10 cellular contexts compared by ENCODE assay signal in the genomic region with DNA sequence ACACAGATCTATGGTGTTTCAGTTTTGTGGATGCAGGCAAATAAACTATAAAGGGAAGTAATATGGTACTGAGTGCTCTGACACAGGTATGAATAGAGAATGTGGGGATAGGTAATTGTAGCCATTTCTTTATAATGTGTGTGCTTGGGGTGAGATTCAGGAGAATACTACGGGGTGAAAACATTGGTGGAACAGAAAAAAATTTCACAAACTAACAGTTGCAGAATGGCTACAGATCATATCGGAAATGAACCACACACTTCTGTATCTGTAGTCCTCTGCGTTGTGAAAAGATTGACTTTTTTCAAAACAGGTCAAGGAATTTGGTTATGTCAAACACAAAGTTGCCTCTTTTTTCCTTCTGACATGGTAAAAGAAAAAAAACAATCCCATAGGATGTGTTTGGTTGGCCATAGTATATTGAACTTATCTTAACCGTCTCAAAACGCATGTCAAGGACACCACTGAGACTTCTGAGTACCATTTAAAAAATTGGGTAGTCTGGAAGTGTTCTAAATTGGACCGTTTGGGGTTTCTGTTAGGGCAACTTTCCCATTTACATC. TPM values are rescaled to one million over a fixed set of nuclear protein-coding genes. Genes with fewer than 3 reads are reported as not detected.
DNase-seq lines count a peak whose midpoint lies in the region; ATAC-seq and TF ChIP-seq lines count a peak whose summit lies in the region.
"Had no signal": no experiment of that assay in that cellular context is flagged by ENCODE, and none has a peak within 500 bp of the region (broad histone marks: within the 10 kb centered on the region; RNA-seq: fewer than 3 reads in every experiment).

No MANE protein-coding gene starts in this region.

- DNase-seq in activated CD4-positive, alpha-beta T cell treated with anti-CD3 and anti-CD28 coated beads, Interleukin-2, amount 10 ng/mL, durations not matched to agents 24 days and 14 days = no peak
- no peak for DNase-seq in activated CD4-positive, alpha-beta T cell treated with anti-CD3 and anti-CD28 coated beads, Interleukin-2, amount 50 U/mL, for 48 hours
- DNase-seq in globus pallidus (ENCODE audit: low spot score) (peak; percentile 19), NOMO-1 treated with DMSO at 0.1 percent for 48 hours (lab: John Stamatoyannopoulos, UW; ENCODE audit: unreplicated experiment) (no peak), activated gamma-delta T cell (lab: John Stamatoyannopoulos, UW) (no peak)
- DNase-seq in stimulated activated effector memory CD8-positive, alpha-beta T cell treated with anti-CD3 and anti-CD28 coated beads, Interleukin-12 subunit alpha, Interleukin-12 subunit beta, amount 100 ng/mL, for 72 hours (ENCODE audit: low spot score in 2 of 2) = no peak
- DNase-seq: effector CD4-positive, alpha-beta T cell; NCI-H2081 treated with DMSO at 0.1 percent for 48 hours had no signal

- no peak overlapping the region for H3K4me3 ChIP-seq in SU-DHL-6 (ENCODE audit: insufficient read depth, low read length, poor library complexity, severe bottlenecking)

- no peak overlapping the region for H3K27ac ChIP-seq in SU-DHL-6 (ENCODE audit: low read depth, low read length)

- no peaks in the 10 kb centered on the region for H3K9me3 ChIP-seq in SU-DHL-6 (ENCODE audit: insufficient read depth, low read length)

- no peaks in the 10 kb centered on the region for H3K9me2 ChIP-seq in SU-DHL-6 (replicated peaks; ENCODE audit: insufficient read depth, low read length)

- no peaks in the 10 kb centered on the region for H3K27me3 ChIP-seq in SU-DHL-6 (ENCODE audit: low read length)

- no peak for ATAC-seq in stimulated activated effector memory CD8-positive, alpha-beta T cell treated with anti-CD3 and anti-CD28 coated beads, Interleukin-12 subunit alpha, Interleukin-12 subunit beta, amount 100 ng/mL, for 72 hours
- ATAC-seq in HG02610 (IDR thresholded peaks at IDR 0.05; ENCODE audit: unreplicated experiment) = no peak

- no peak overlapping the region for H3K9ac ChIP-seq in SU-DHL-6 (ENCODE audit: low read length)

- H3K36me3 Mint-ChIP-seq in activated CD4-positive, alpha-beta T cell treated with anti-CD3 and anti-CD28 coated beads, Interleukin-2, amount 10 ng/mL, durations not matched to agents 24 days and 14 days (ENCODE audit: low read depth) = peaks cover 9% of the 10 kb centered on the region
- peaks cover 22% of the 10 kb centered on the region for H3K36me3 Mint-ChIP-seq in stimulated activated effector memory CD8-positive, alpha-beta T cell treated with anti-CD3 and anti-CD28 coated beads, Interleukin-12 subunit alpha, Interleukin-12 subunit beta, amount 100 ng/mL, for 72 hours

- peak overlapping the region; percentile 62 for H3K4me2 ChIP-seq in SU-DHL-6 (ENCODE audit: low read depth, low read length, poor library complexity, severe bottlenecking)

- H3K79me2 ChIP-seq in SU-DHL-6 (ENCODE audit: insufficient read depth, low read length) = peaks cover 34% of the 10 kb centered on the region

- H3K36me3 ChIP-seq in SU-DHL-6 (ENCODE audit: low read length) = peaks cover 1% of the 10 kb centered on the region; the same call in 1 of the 2 replicates

- H3K9me3 Mint-ChIP-seq in activated CD4-positive, alpha-beta T cell treated with anti-CD3 and anti-CD28 coated beads, Interleukin-2, amount 10 ng/mL, durations not matched to agents 24 days and 14 days = no peaks in the 10 kb centered on the region
- no peaks in the 10 kb centered on the region for H3K9me3 Mint-ChIP-seq in stimulated activated effector memory CD8-positive, alpha-beta T cell treated with anti-CD3 and anti-CD28 coated beads, Interleukin-12 subunit alpha, Interleukin-12 subunit beta, amount 100 ng/mL, for 72 hours

- peaks cover 4% of the 10 kb centered on the region; the same call in 1 of the 2 replicates for H4K20me1 ChIP-seq in SU-DHL-6 (ENCODE audit: low read depth, low read length)

- H3K4me3 Mint-ChIP-seq in activated CD4-positive, alpha-beta T cell treated with anti-CD3 and anti-CD28 coated beads, Interleukin-2, amount 10 ng/mL, durations not matched to agents 24 days and 14 days = peak overlapping the region; percentile 100
- H3K4me3 Mint-ChIP-seq in stimulated activated effector memory CD8-positive, alpha-beta T cell treated with anti-CD3 and anti-CD28 coated beads, Interleukin-12 subunit alpha, Interleukin-12 subunit beta, amount 100 ng/mL, for 72 hours = peak overlapping the region; percentile 82

- TF ChIP-seq CTCF in SU-DHL-6 (IDR thresholded peaks at IDR 0.05; ENCODE audit: insufficient read depth, low read length, poor library complexity, severe bottlenecking) = no peak

- peaks cover 40% of the 10 kb centered on the region for H3K4me1 Mint-ChIP-seq in activated CD4-positive, alpha-beta T cell treated with anti-CD3 and anti-CD28 coated beads, Interleukin-2, amount 10 ng/mL, durations not matched to agents 24 days and 14 days
- peaks cover 26% of the 10 kb centered on the region for H3K4me1 Mint-ChIP-seq in stimulated activated effector memory CD8-positive, alpha-beta T cell treated with anti-CD3 and anti-CD28 coated beads, Interleukin-12 subunit alpha, Interleukin-12 subunit beta, amount 100 ng/mL, for 72 hours

- no peak overlapping the region for H2AFZ ChIP-seq in SU-DHL-6 (ENCODE audit: low read depth, low read length, severe bottlenecking)

- intact Hi-C loops in activated CD4-positive, alpha-beta T cell treated with anti-CD3 and anti-CD28 coated beads, Interleukin-2, amount 10 ng/mL, durations not matched to agents 24 days and 14 days (cut with micrococcal nuclease) = loop anchor here (1.0 to 10.0 kb wide), 3 partner anchors 183 to 1174 kb away; a partner anchor contains a TSS

- peaks cover 26% of the 10 kb centered on the region for H3F3A ChIP-seq in SU-DHL-6 (ENCODE audit: insufficient read depth)

- H3K27me3 Mint-ChIP-seq in activated CD4-positive, alpha-beta T cell treated with anti-CD3 and anti-CD28 coated beads, Interleukin-2, amount 10 ng/mL, durations not matched to agents 24 days and 14 days = peaks cover 10% of the 10 kb centered on the region

- H3K27ac Mint-ChIP-seq in activated CD4-positive, alpha-beta T cell treated with anti-CD3 and anti-CD28 coated beads, Interleukin-2, amount 10 ng/mL, durations not matched to agents 24 days and 14 days = peak overlapping the region; percentile 95
- H3K27ac Mint-ChIP-seq in stimulated activated effector memory CD8-positive, alpha-beta T cell treated with anti-CD3 and anti-CD28 coated beads, Interleukin-12 subunit alpha, Interleukin-12 subunit beta, amount 100 ng/mL, for 72 hours = peak overlapping the region; percentile 96

RNA-seq across cellular contexts. Expression of a gene that starts 1.1 kb away (rescaled TPM):
- total RNA-seq in activated CD4-positive, alpha-beta T cell treated with anti-CD3 and anti-CD28 coated beads, Interleukin-2, amount 10 ng/mL, durations not matched to agents 24 days and 14 days = 55.2 and 56.0 TPM in 2 replicates

RNA-seq across cellular contexts. Expression of a gene that starts 15.5 kb away (rescaled TPM):
- total RNA-seq in activated CD4-positive, alpha-beta T cell treated with anti-CD3 and anti-CD28 coated beads, Interleukin-2, amount 10 ng/mL, durations not matched to agents 24 days and 14 days = 29.4 and 32.6 TPM in 2 replicates
